ENCODE assay signal across 8 cellular contexts in the genomic region with DNA sequence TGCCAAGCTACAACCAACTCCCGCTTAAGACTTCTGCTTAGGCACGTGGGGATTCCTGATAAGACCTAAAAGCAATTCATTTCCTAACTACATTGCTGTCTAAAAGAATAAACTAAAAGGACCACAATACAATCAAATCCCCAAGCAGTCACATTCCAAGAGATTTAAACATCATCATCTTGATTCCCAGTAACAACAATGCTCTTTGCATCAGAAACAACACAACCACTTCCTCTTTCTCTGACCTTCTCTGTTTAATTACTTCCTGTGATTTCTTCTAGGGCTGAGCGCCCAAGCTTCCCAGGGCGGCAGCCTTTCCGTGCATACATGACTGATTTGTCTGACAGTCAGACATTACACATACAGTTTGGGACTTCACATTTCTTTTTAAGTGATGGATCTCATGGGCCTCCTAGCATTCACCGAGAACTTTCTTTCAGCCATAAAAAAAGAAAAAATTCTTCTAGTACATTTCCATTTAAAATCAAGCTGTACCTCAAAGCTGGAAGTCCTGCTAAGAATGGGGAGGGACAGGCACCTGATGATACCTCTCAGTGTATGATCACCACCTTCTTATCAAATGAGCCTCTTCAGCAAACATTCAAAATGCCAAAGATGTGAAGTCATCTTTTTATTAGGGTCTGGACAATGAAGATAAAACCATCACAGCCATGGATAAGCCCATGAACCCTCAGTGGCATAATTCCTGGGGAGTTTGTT. TPM values are rescaled to one million over a fixed set of nuclear protein-coding genes. Genes with fewer than 3 reads are reported as not detected.
DNase-seq lines count a peak whose midpoint lies in the region; ATAC-seq and TF ChIP-seq lines count a peak whose summit lies in the region.

No MANE protein-coding gene starts in this region.

- DNase-seq in Panc1 (ENCODE audit: low read depth, low spot score) (peak; percentile 28), fibroblast of pulmonary artery (ENCODE audit: low read depth) (peak; percentile 83), NK-92 (lab: John Stamatoyannopoulos, UW; ENCODE audit: unreplicated experiment) (no peak), NCI-H1417 treated with DMSO at 0.1 percent for 48 hours (lab: John Stamatoyannopoulos, UW) (no peak), NCI-H1105 (lab: John Stamatoyannopoulos, UW) (no peak)
- DNase-seq in stimulated activated naive B cell treated with anti-CD40 and anti-IgM and Interleukin-4, amounts not matched to agents 10 μg/mL and 1 μg/mL and 100 μg/mL, for 72 hours: peak; percentile 41

- intact Hi-C loops in Panc1 (cut with micrococcal nuclease; ENCODE audit: unreplicated experiment): no loop called here

- CTCF ChIA-PET in Panc1 (lab: Charles Lee): no interaction called here

- no TSS peak for BruUV-seq in Panc1 (replicated peaks; lab: Mats Ljungman, UMichigan)

- peaks cover 3 to 22% of the 10 kb centered on the region in 2 donors for H3K36me3 Mint-ChIP-seq in stimulated activated naive B cell treated with anti-CD40 and anti-IgM and Interleukin-4, amounts not matched to agents 10 μg/mL and 1 μg/mL and 100 μg/mL, for 72 hours

- H3K27me3 Mint-ChIP-seq in stimulated activated naive B cell treated with anti-CD40 and anti-IgM and Interleukin-4, amounts not matched to agents 10 μg/mL and 1 μg/mL and 100 μg/mL, for 72 hours: peaks cover 21 to 25% of the 10 kb centered on the region in 2 donors

- peak overlapping the region; percentile 39 to 48 for H3K4me3 Mint-ChIP-seq in stimulated activated naive B cell treated with anti-CD40 and anti-IgM and Interleukin-4, amounts not matched to agents 10 μg/mL and 1 μg/mL and 100 μg/mL, for 72 hours

- no peaks in the 10 kb centered on the region for H3K9me3 ChIP-seq in Panc1 (ENCODE audit: control insufficient read depth, insufficient read depth, low read depth, low read length)

- peaks cover 34 to 49% of the 10 kb centered on the region in 2 donors for H3K4me1 Mint-ChIP-seq in stimulated activated naive B cell treated with anti-CD40 and anti-IgM and Interleukin-4, amounts not matched to agents 10 μg/mL and 1 μg/mL and 100 μg/mL, for 72 hours

- in situ Hi-C loops in Panc1 (cut with HindIII; ENCODE audit: low pct_unique_long_range_greater_than_20kb, low sequenced_read_pairs): no loop called here

- H3K4me3 ChIP-seq in Panc1 (ENCODE audit: low read depth in 2 of 2, low read length in 2 of 2) (no peak overlapping the region), fibroblast of pulmonary artery (replicated peaks; ENCODE audit: low read depth, low read length) (no peak overlapping the region)

- no peaks in the 10 kb centered on the region for H3K27me3 ChIP-seq in Panc1 (ENCODE audit: control insufficient read depth, insufficient read depth, low read length)

- peak; percentile 87 for ATAC-seq in GM18858 (IDR thresholded peaks at IDR 0.05; ENCODE audit: unreplicated experiment)
- peak; percentile 86 for ATAC-seq in HG02884 (IDR thresholded peaks at IDR 0.05; ENCODE audit: unreplicated experiment)
- peak; percentile 68 for ATAC-seq in Panc1
- peak; percentile 91 to 92 for ATAC-seq in stimulated activated naive B cell treated with anti-CD40 and anti-IgM and Interleukin-4, amounts not matched to agents 10 μg/mL and 1 μg/mL and 100 μg/mL, for 72 hours (replicated peaks)

- peaks cover 66% of the 10 kb centered on the region for H3K4me1 ChIP-seq in Panc1 (ENCODE audit: control insufficient read depth, insufficient read depth, low read length)

- peak overlapping the region; percentile 0 for H3K27ac Mint-ChIP-seq in stimulated activated naive B cell treated with anti-CD40 and anti-IgM and Interleukin-4, amounts not matched to agents 10 μg/mL and 1 μg/mL and 100 μg/mL, for 72 hours

- no peak for TF ChIP-seq CTCF in Panc1 (IDR thresholded peaks at IDR 0.05)
- no peak for TF ChIP-seq CTCF in fibroblast of pulmonary artery (IDR thresholded peaks at IDR 0.05; ENCODE audit: low read length, missing control alignments)

- H3K9me3 Mint-ChIP-seq in stimulated activated naive B cell treated with anti-CD40 and anti-IgM and Interleukin-4, amounts not matched to agents 10 μg/mL and 1 μg/mL and 100 μg/mL, for 72 hours: no peaks in the 10 kb centered on the region

- POLR2A ChIA-PET in Panc1 (lab: Charles Lee): no interaction called here

- no peaks in the 10 kb centered on the region for H3K36me3 ChIP-seq in Panc1 (ENCODE audit: control insufficient read depth, insufficient read depth, low read length)

- peak overlapping the region; percentile 69 for H3K27ac ChIP-seq in Panc1 (ENCODE audit: low read length)

RNA-seq across cellular contexts. Expression of gene SPRED2, which starts 11.5 kb away (rescaled TPM):
- 60.1 TPM for total RNA-seq in Panc1 (2021; ENCODE audit: unreplicated experiment)
- 61.0 TPM for polyA plus RNA-seq in Panc1 (2012; ENCODE audit: insufficient read length)

Comparison
In these comparisons a context has a peak if more than half of its experiments do, and no peak if none do; other contexts are left out.
1. DNase-seq: peak in Panc1 (single experiment), fibroblast of pulmonary artery (single experiment) and stimulated activated naive B cell treated with anti-CD40 and anti-IgM and Interleukin-4, amounts not matched to agents 10 μg/mL and 1 μg/mL and 100 μg/mL, for 72 hours (single experiment); none in NK-92 (single experiment), NCI-H1417 treated with DMSO at 0.1 percent for 48 hours (single experiment) and NCI-H1105 (single experiment).
2. Peak in every context shown above with its lines, with median percentiles within 50 percentile points of each other: ATAC-seq.